11 cellular contexts compared by ENCODE assay signal in genomic region chr6:95280690-95281273, GRCh38.
DNase-seq lines count a peak whose midpoint lies in the region; ATAC-seq and TF ChIP-seq lines count a peak whose summit lies in the region.
"Had no signal": no experiment of that assay in that cellular context is flagged by ENCODE, and none has a peak within 500 bp of the region (broad histone marks: within the 10 kb centered on the region; RNA-seq: fewer than 3 reads in every experiment).

No MANE protein-coding gene starts in this region.

- no peak overlapping the region for H3K27ac Mint-ChIP-seq in endodermal cell

- DNase-seq in NCI-H2196 (lab: John Stamatoyannopoulos, UW; ENCODE audit: unreplicated experiment) (peak; percentile 11), NCI-H2196 treated with DMSO at 0.1 percent for 48 hours (lab: John Stamatoyannopoulos, UW; ENCODE audit: unreplicated experiment) (no peak), NCI-H69 (lab: John Stamatoyannopoulos, UW) (peak; percentile 85), endodermal cell (no peak), stromal cell of bone marrow (ENCODE audit: low read depth) (peak; percentile 1), UCSD-AML1 (lab: John Stamatoyannopoulos, UW; ENCODE audit: unreplicated experiment) (no peak), activated gamma-delta T cell treated with Interleukin-2 at 50 U/mL for 16 hours (no peak)
- DNase-seq: esophagus squamous epithelium had no signal

- no peak overlapping the region for H3K27ac ChIP-seq in endodermal cell (ENCODE audit: low read depth, low read length)
- H3K27ac ChIP-seq: esophagus squamous epithelium, prostate gland, suprapubic skin had no signal

- 49 to 56% methylated on average over 4 of the region's 4 CpGs for WGBS in endodermal cell (ENCODE audit: insufficient coverage in 1 of 2, insufficient read length in 1 of 2), 2 experiments

- no peaks in the 10 kb centered on the region for H3K27me3 ChIP-seq in endodermal cell (ENCODE audit: control insufficient read depth, insufficient read depth, low read length, poor library complexity, severe bottlenecking)
- H3K27me3 ChIP-seq: esophagus squamous epithelium, suprapubic skin had no signal

- peak; percentile 81 for TF ChIP-seq CTCF in endodermal cell (conservative IDR thresholded peaks at IDR 0.05)

- no peak overlapping the region for H3K9ac ChIP-seq in endodermal cell (ENCODE audit: extremely low read depth, low read length, poor library complexity, severe bottlenecking)

- peaks cover 13% of the 10 kb centered on the region for H3K4me1 Mint-ChIP-seq in endodermal cell

- ATAC-seq in activated CD4-positive, CD25-positive, alpha-beta regulatory T cell treated with anti-CD3 and anti-CD28 coated beads, Interleukin-2, amount 50 U/mL, for 24 hours: no peak

- H3K9me3 ChIP-seq in endodermal cell (ENCODE audit: control insufficient read depth, low read length): no peaks in the 10 kb centered on the region
- H3K9me3 ChIP-seq: esophagus squamous epithelium, prostate gland, suprapubic skin had no signal

- H3K36me3 ChIP-seq in endodermal cell (ENCODE audit: control insufficient read depth, insufficient read depth, low read length): no peaks in the 10 kb centered on the region
- H3K36me3 ChIP-seq: esophagus squamous epithelium, prostate gland, suprapubic skin had no signal

- no peaks in the 10 kb centered on the region for H3K27me3 Mint-ChIP-seq in endodermal cell (ENCODE audit: insufficient read depth)

- H3K4me1 ChIP-seq in endodermal cell (ENCODE audit: control insufficient read depth, insufficient read depth, low read length): peaks cover 11% of the 10 kb centered on the region
- H3K4me1 ChIP-seq: esophagus squamous epithelium, prostate gland, suprapubic skin had no signal

- no peaks in the 10 kb centered on the region for H3K9me3 Mint-ChIP-seq in endodermal cell

- H3K4me3 Mint-ChIP-seq in endodermal cell: no peak overlapping the region

- no peak overlapping the region for H3K4me3 ChIP-seq in endodermal cell (ENCODE audit: low read length)
- H3K4me3 ChIP-seq: esophagus squamous epithelium, prostate gland, suprapubic skin had no signal

- H3K36me3 Mint-ChIP-seq in endodermal cell (ENCODE audit: low read depth): no peaks in the 10 kb centered on the region

Comparison
In these comparisons a context has a peak if more than half of its experiments do, and no peak if none do; other contexts are left out.
1. DNase-seq: peak in NCI-H2196 (single experiment), NCI-H69 (single experiment) and stromal cell of bone marrow (single experiment); none in NCI-H2196 treated with DMSO at 0.1 percent for 48 hours (single experiment), endodermal cell (single experiment), UCSD-AML1 (single experiment) and activated gamma-delta T cell treated with Interleukin-2 at 50 U/mL for 16 hours (single experiment).